8 cellular contexts compared by ENCODE assay signal in genomic region chr4:185396724-185397402, GRCh38. TPM values are rescaled to one million over a fixed set of nuclear protein-coding genes. Genes with fewer than 3 reads are reported as not detected.
DNase-seq lines count a peak whose midpoint lies in the region; ATAC-seq, FAIRE-seq and TF ChIP-seq lines count a peak whose summit lies in the region.

A gene with protein sequence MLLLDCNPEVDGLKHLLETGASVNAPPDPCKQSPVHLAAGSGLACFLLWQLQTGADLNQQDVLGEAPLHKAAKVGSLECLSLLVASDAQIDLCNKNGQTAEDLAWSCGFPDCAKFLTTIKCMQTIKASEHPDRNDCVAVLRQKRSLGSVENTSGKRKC (plus strand): TSS chr4:185396841. CDS start chr4:185396924, 83 bp downstream.

- peak; percentile 84 for DNase-seq in COLO668 (lab: John Stamatoyannopoulos, UW; ENCODE audit: unreplicated experiment)
- DNase-seq in HFF-Myc (ENCODE audit: extremely low read depth, low read depth) = no peak
- no peak for DNase-seq in Panc1 (ENCODE audit: low read depth, low spot score)
- DNase-seq in HepG2 (ENCODE audit: low spot score) = peak; percentile 68

- no peaks in the 10 kb centered on the region; the same call in 1 of the 2 replicates for H3K36me3 ChIP-seq in Panc1 (ENCODE audit: control insufficient read depth, insufficient read depth, low read length)
- H3K36me3 ChIP-seq in HepG2 (replicated peaks in 1 of 2; ENCODE audit: control insufficient read depth in 1 of 2, insufficient read depth in 2 of 2, low read length in 2 of 2) = peaks cover 2 to 21% of the 10 kb centered on the region in 2 experiments; a peak in 3 of 5 replicates

- POLR2A ChIA-PET in Panc1 (lab: Charles Lee) = interaction anchor here (0.6 kb wide), 1 partner anchor 30 kb away, joined by 5 read pairs; no protein-coding TSS in a partner anchor
- POLR2A ChIA-PET in HepG2 (lab: Yijun Ruan, JAX) = interaction anchor here (0.5 to 2.7 kb wide), 9 partner anchors 11 to 196 kb away, joined by 3 to 30 read pairs (median 5); partner anchors contain the start of gene UFSP2

- H3K27ac ChIP-seq in Panc1 (ENCODE audit: low read length) (peak within 1 kb of the TSS; percentile 77), cingulate gyrus (ENCODE audit: low read depth, low read length) (peak within 1 kb of the TSS; percentile 100), HepG2 (ENCODE audit: extremely low read length, insufficient read depth, low read length) (peak within 1 kb of the TSS; percentile 95)

- in situ Hi-C loops in Panc1 (cut with HindIII; ENCODE audit: low pct_unique_long_range_greater_than_20kb, low sequenced_read_pairs) = no loop called here
- in situ Hi-C loops in HepG2 (cut with HindIII; ENCODE audit: extremely low pct_ligation_motif_present, low pct_unique_long_range_greater_than_20kb) = no loop called here

- H3K4me3 ChIP-seq in HFF-Myc (replicated peaks; ENCODE audit: low read depth, low read length) = peak within 1 kb of the TSS; percentile 64
- H3K4me3 ChIP-seq in Panc1 (ENCODE audit: low read depth in 2 of 2, low read length in 2 of 2) = peak within 1 kb of the TSS; percentile 68 to 78
- peak within 1 kb of the TSS; percentile 65 to 75 (median 71) for H3K4me3 ChIP-seq in HepG2 (replicated peaks in 1 of 3; ENCODE audit: insufficient read depth in 1 of 3, low read depth in 2 of 3, low read length in 3 of 3)

- 2% methylated on average over 5 of the region's 38 CpGs for WGBS in HepG2 (ENCODE audit: low lambda C conversion rate)

- no peak within 1 kb of the TSS for H2AFZ ChIP-seq in HepG2 (ENCODE audit: low read length)

- intact Hi-C loops in Panc1 (cut with micrococcal nuclease; ENCODE audit: unreplicated experiment) (no loop called here), HepG2 (cut with micrococcal nuclease; ENCODE audit: unreplicated experiment) (loop anchor here (5.0 kb wide), 1 partner anchor 195 kb away; the partner anchor contains the start of gene CFAP97)

- TF ChIP-seq EP300 in HepG2 (IDR thresholded peaks at IDR 0.05; ENCODE audit: low read depth in 2 of 2, low read length in 2 of 2) = peak in 1 of 2 experiments; percentile 45; a peak in 2 of 4 replicates
- TF ChIP-seq EP300 in HepG2 (CRISPR knock-in tag; IDR thresholded peaks at IDR 0.05; ENCODE audit: borderline replicate concordance) = no peak

- H3K27me3 ChIP-seq in Panc1 (ENCODE audit: control insufficient read depth, insufficient read depth, low read length) (no peaks in the 10 kb centered on the region), HepG2 (ENCODE audit: control insufficient read depth in 1 of 2, insufficient read depth in 2 of 2, low read length in 2 of 2) (no peaks in the 10 kb centered on the region)

- peak within 1 kb of the TSS; percentile 77 for H3K9ac ChIP-seq in HepG2 (ENCODE audit: insufficient read depth, low read depth, low read length)

- H3K9me3 ChIP-seq in Panc1 (ENCODE audit: control insufficient read depth, insufficient read depth, low read depth, low read length) (no peaks in the 10 kb centered on the region), HepG2 (ENCODE audit: low read length) (no peaks in the 10 kb centered on the region)

- H3K4me2 ChIP-seq in HepG2 (ENCODE audit: low read depth, low read length) = peak within 1 kb of the TSS; percentile 81

- CTCF ChIA-PET in Panc1 (lab: Charles Lee) = interaction anchor here (1.7 kb wide), 1 partner anchor 201 kb away, joined by 3 read pairs; no protein-coding TSS in a partner anchor
- CTCF ChIA-PET in HepG2 (lab: Yijun Ruan, JAX; ENCODE audit: low intra/inter-chr PET ratio, low total read pairs) = no interaction called here

- H4K20me1 ChIP-seq in HepG2 (ENCODE audit: insufficient read depth, low read length) = no peaks in the 10 kb centered on the region; the same call in 1 of the 2 replicates

- peak; percentile 31 for ATAC-seq in Panc1
- ATAC-seq in HepG2 = peak; percentile 95
- ATAC-seq in HG03442 (IDR thresholded peaks at IDR 0.05; ENCODE audit: unreplicated experiment) = no peak
- ATAC-seq in HG03139 (IDR thresholded peaks at IDR 0.05; ENCODE audit: unreplicated experiment) = no peak

- TF ChIP-seq POLR2A in HepG2 (IDR thresholded peaks at IDR 0.05; ENCODE audit: insufficient read depth in 1 of 2, low read depth in 2 of 2, low read length in 2 of 2) = peak; percentile 91 to 97

- peaks cover 2% of the 10 kb centered on the region for H3K79me2 ChIP-seq in HepG2 (ENCODE audit: insufficient read depth, low read length)

- no peak for FAIRE-seq in HepG2 (lab: Jason Lieb, UNC)

- TF ChIP-seq RAD21 in HepG2 (CRISPR knock-in tag; IDR thresholded peaks at IDR 0.05) = no peak

- BruUV-seq in Panc1 (replicated peaks; lab: Mats Ljungman, UMichigan) (no TSS peak), HepG2 (replicated peaks; lab: Mats Ljungman, UMichigan) (TSS peak; percentile 58)

- no peak for TF ChIP-seq CTCF in HFF-Myc (IDR thresholded peaks at IDR 0.05; ENCODE audit: low read depth, low read length, missing control alignments)
- TF ChIP-seq CTCF in Panc1 (IDR thresholded peaks at IDR 0.05) = no peak
- no peak for TF ChIP-seq CTCF in HepG2 (CRISPR knock-in tag; IDR thresholded peaks at IDR 0.05)
- no peak for TF ChIP-seq CTCF in subcutaneous adipose tissue (IDR thresholded peaks at IDR 0.05; ENCODE audit: low read depth)

- no peaks in the 10 kb centered on the region for H3K4me1 ChIP-seq in Panc1 (ENCODE audit: control insufficient read depth, insufficient read depth, low read length)
- peaks cover 44% of the 10 kb centered on the region for H3K4me1 ChIP-seq in HepG2 (ENCODE audit: insufficient read depth, low read length)

TF ChIP-seq in HepG2, 621 proteins besides CTCF, POLR2A, EP300 and RAD21 (continues in another document):
- TF ChIP-seq ASH2L (IDR thresholded peaks at IDR 0.05; ENCODE audit: insufficient read length, low read depth, low read length) (peak; percentile 66), ELF4 (CRISPR knock-in tag; IDR thresholded peaks at IDR 0.05; ENCODE audit: borderline replicate concordance) (0 out of 2 replicates have a peak, but pooled peaks have one; percentile 24), SAP130 (CRISPR knock-in tag; IDR thresholded peaks at IDR 0.05; ENCODE audit: low read depth) (peak; percentile 64), PAF1 (CRISPR knock-in tag; IDR thresholded peaks at IDR 0.05) (no peak), SOX6 (IDR thresholded peaks at IDR 0.05) (no peak), SOX6 (CRISPR knock-in tag; IDR thresholded peaks at IDR 0.05) (no peak), ZNF121 (CRISPR knock-in tag; IDR thresholded peaks at IDR 0.05) (no peak), PPARG (CRISPR knock-in tag; conservative IDR thresholded peaks at IDR 0.05) (0 out of 2 replicates have a peak, but pooled peaks have one; percentile 9), ZNF619 (CRISPR knock-in tag; IDR thresholded peaks at IDR 0.05) (peak; percentile 43; the same call in 1 of the 2 replicates), ZEB1 (IDR thresholded peaks at IDR 0.05; ENCODE audit: insufficient replicate concordance, low read depth) (peak; percentile 94), ZBTB38 (CRISPR knock-in tag; IDR thresholded peaks at IDR 0.05) (no peak; the same call in none of the 2 replicates), NAIF1 (CRISPR knock-in tag; IDR thresholded peaks at IDR 0.05; ENCODE audit: borderline replicate concordance) (peak; percentile 16; the same call in 1 of the 2 replicates)
- TF ChIP-seq, protein P1, sequence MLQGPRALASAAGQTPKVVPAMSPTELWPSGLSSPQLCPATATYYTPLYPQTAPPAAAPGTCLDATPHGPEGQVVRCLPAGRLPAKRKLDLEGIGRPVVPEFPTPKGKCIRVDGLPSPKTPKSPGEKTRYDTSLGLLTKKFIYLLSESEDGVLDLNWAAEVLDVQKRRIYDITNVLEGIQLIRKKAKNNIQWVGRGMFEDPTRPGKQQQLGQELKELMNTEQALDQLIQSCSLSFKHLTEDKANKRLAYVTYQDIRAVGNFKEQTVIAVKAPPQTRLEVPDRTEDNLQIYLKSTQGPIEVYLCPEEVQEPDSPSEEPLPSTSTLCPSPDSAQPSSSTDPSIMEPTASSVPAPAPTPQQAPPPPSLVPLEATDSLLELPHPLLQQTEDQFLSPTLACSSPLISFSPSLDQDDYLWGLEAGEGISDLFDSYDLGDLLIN (CRISPR knock-in tag; IDR thresholded peaks at IDR 0.05; ENCODE audit: borderline replicate concordance) = no peak
- TF ChIP-seq, protein P2, sequence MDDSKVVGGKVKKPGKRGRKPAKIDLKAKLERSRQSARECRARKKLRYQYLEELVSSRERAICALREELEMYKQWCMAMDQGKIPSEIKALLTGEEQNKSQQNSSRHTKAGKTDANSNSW (CRISPR knock-in tag; IDR thresholded peaks at IDR 0.05; ENCODE audit: borderline replicate concordance) = no peak

RNA-seq across cellular contexts. Expression of the gene that starts here (rescaled TPM):
- total RNA-seq in Panc1 (2021; ENCODE audit: unreplicated experiment) (5.1 TPM), HepG2 (2016; rRNA removed; fragmentation: Illumina TruSeq; extraction: Trizol) (1.9 and 2.2 TPM in 2 replicates), subcutaneous adipose tissue (10 to 100 TPM; 10.9 to 19.2 (median 17.8) TPM)
- polyA plus RNA-seq in Panc1 (2012; ENCODE audit: insufficient read length) = 10.9 TPM
- total RNA-seq in HepG2 (2016; cell fraction: cytosol; rRNA removed; fragmentation: Illumina TruSeq; extraction: Trizol; ENCODE audit: low read depth) = 1.9 and 2.6 TPM in 2 replicates
- 1.4 and 2.1 TPM in 2 replicates for total RNA-seq in HepG2 (2016; cell fraction: insoluble cytoplasmic fraction; rRNA removed; fragmentation: Illumina TruSeq; extraction: Trizol)
- total RNA-seq in HepG2 (2016; cell fraction: membrane; rRNA removed; fragmentation: Illumina TruSeq; extraction: Trizol) = 1.8 and 2.2 TPM in 2 replicates
- total RNA-seq in HepG2 (2016; cell fraction: nucleus; rRNA removed; fragmentation: Illumina TruSeq; extraction: Trizol) = 3.5 and 4.6 TPM in 2 replicates
- polyA plus RNA-seq in HepG2 (2011; rRNA removed) = 46.2 and 51.4 TPM in 2 replicates
- polyA plus RNA-seq in HepG2 (2011; cell fraction: cytosol; rRNA removed) = 24.7 and 29.5 TPM in 2 replicates
- 13.1 and 13.3 TPM in 2 replicates for polyA plus RNA-seq in HepG2 (2011; cell fraction: nucleus; rRNA removed)
- 23.4 and 38.1 TPM in 2 replicates for polyA plus RNA-seq in HepG2 (2012)
- 2.3 and 2.7 TPM in 2 replicates for polyA plus RNA-seq in HepG2 (2016; cell fraction: cytosol; fragmentation: Illumina TruSeq; extraction: Trizol; ENCODE audit: low read depth)
- polyA plus RNA-seq in HepG2 (2016; cell fraction: insoluble cytoplasmic fraction; fragmentation: Illumina TruSeq; extraction: Trizol; ENCODE audit: low read depth) = 1.5 and 1.8 TPM in 2 replicates
- polyA plus RNA-seq in HepG2 (2016; cell fraction: membrane; fragmentation: Illumina TruSeq; extraction: Trizol; ENCODE audit: low read depth) = 2.1 and 2.2 TPM in 2 replicates
- 3.0 TPM in 2 replicates for polyA plus RNA-seq in HepG2 (2016; cell fraction: nucleus; fragmentation: Illumina TruSeq; extraction: Trizol; ENCODE audit: insufficient read depth, low read depth)
- polyA minus RNA-seq in HepG2 (2011; rRNA and poly(A)+ RNA removed; ENCODE audit: low replicate concordance) = 11.9 and 47.4 TPM in 2 replicates
- 12.2 and 18.2 TPM in 2 replicates for polyA minus RNA-seq in HepG2 (2011; cell fraction: cytosol; rRNA and poly(A)+ RNA removed)
- polyA minus RNA-seq in HepG2 (2011; cell fraction: nucleus; rRNA and poly(A)+ RNA removed) = 15.5 and 18.2 TPM in 2 replicates

Comparison
In these comparisons a context has a peak if more than half of its experiments do, and no peak if none do; other contexts are left out.
1. DNase-seq: peak in COLO668 (single experiment) and HepG2 (single experiment); none in HFF-Myc (single experiment) and Panc1 (single experiment).
2. ATAC-seq: peak in Panc1 (single experiment) and HepG2 (single experiment); none in HG03442 (single experiment) and HG03139 (single experiment).
3. Peak in every context shown above with its lines, with median percentiles within 50 percentile points of each other: H3K4me3 ChIP-seq and H3K27ac ChIP-seq.